ENCODE assay signal across 14 cellular contexts in the genomic region with DNA sequence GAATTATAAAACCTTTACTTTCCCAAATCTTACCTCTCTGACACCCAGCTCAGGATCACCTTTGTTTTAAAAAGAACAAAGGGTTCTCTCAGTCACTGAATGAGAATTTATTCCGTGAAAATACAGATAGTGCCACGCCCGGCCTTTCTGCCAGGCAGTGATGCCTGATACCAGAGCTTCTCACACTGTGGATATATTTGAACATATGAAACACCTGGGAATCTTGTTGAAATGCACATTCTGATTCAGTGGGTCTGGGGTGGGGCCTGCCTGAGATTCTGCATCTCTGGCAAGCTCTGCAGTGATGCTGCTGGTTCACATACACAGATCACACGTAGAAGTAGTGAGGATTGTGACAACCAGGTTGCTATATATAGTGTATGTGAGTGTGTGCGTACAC. TPM values are rescaled to one million over a fixed set of nuclear protein-coding genes. Genes with fewer than 3 reads are reported as not detected.
A peak's percentile ranks its signal among the peaks of the same experiment; 100 is the strongest.
DNase-seq lines count a peak whose midpoint lies in the region; ATAC-seq and TF ChIP-seq lines count a peak whose summit lies in the region.
"Had no signal": no experiment of that assay in that cellular context is flagged by ENCODE, and none has a peak within 500 bp of the region (broad histone marks: within the 10 kb centered on the region; RNA-seq: fewer than 3 reads in every experiment).

No MANE protein-coding gene starts in this region.

- H3K27me3 Mint-ChIP-seq in brain = no peaks in the 10 kb centered on the region
- no peaks in the 10 kb centered on the region for H3K27me3 Mint-ChIP-seq in nephron progenitor cell (ENCODE audit: low read depth, poor library complexity)
- H3K27me3 Mint-ChIP-seq: CD4-positive, alpha-beta T cell; IgD-negative memory B cell had no signal

- peaks cover 39% of the 10 kb centered on the region for H3K4me1 Mint-ChIP-seq in brain
- H3K4me1 Mint-ChIP-seq in nephron progenitor cell = peaks cover 18% of the 10 kb centered on the region
- H3K4me1 Mint-ChIP-seq: IgD-negative memory B cell had no signal

- no peak for TF ChIP-seq CTCF in brain (conservative IDR thresholded peaks at IDR 0.05)
- TF ChIP-seq CTCF in nephron progenitor cell (IDR thresholded peaks at IDR 0.05) = no peak

- no peaks in the 10 kb centered on the region for H4K20me1 ChIP-seq in Karpas-422 (ENCODE audit: insufficient read depth, low read depth, low read length)

- H3K4me3 ChIP-seq in SJCRH30 (no peak overlapping the region), Karpas-422 (ENCODE audit: low read length) (no peak overlapping the region)
- H3K4me3 ChIP-seq: GM23248 had no signal

- H3K27ac ChIP-seq in SJCRH30 (no peak overlapping the region), Karpas-422 (ENCODE audit: low read length) (no peak overlapping the region)
- H3K27ac ChIP-seq: C4-2B, GM23248 had no signal

- H3K79me2 ChIP-seq in Karpas-422 (ENCODE audit: low read length) = peaks cover 87% of the 10 kb centered on the region

- no peak overlapping the region for H3K9ac ChIP-seq in Karpas-422 (ENCODE audit: low read length)
- H3K9ac ChIP-seq: GM23248 had no signal

- no peak overlapping the region for H2AFZ ChIP-seq in Karpas-422 (ENCODE audit: low read length)
- H2AFZ ChIP-seq: GM23248 had no signal

- H3K4me1 ChIP-seq in SJCRH30 (0 out of 2 replicates have a peak, but pooled peaks cover 7% of the 10 kb centered on the region), Karpas-422 (ENCODE audit: low read length) (peaks cover 3% of the 10 kb centered on the region)
- H3K4me1 ChIP-seq: Caco-2 had no signal

- H3K9me3 ChIP-seq in SJCRH30 (replicated peaks) (no peaks in the 10 kb centered on the region), Karpas-422 (ENCODE audit: low read length) (no peaks in the 10 kb centered on the region)
- H3K9me3 ChIP-seq: Caco-2 had no signal

- H3K27me3 ChIP-seq in SJCRH30 (no peaks in the 10 kb centered on the region), Karpas-422 (ENCODE audit: low read length) (no peaks in the 10 kb centered on the region)

- peak overlapping the region in 3 of 5 experiments; percentile 77 to 92 (median 88) for H3K27ac Mint-ChIP-seq in brain
- H3K27ac Mint-ChIP-seq in nephron progenitor cell = peak overlapping the region; percentile 20
- H3K27ac Mint-ChIP-seq: CD4-positive, alpha-beta T cell; IgD-negative memory B cell had no signal

- H3K4me2 ChIP-seq in Karpas-422 (ENCODE audit: low read depth, low read length, poor library complexity, severe bottlenecking) = no peak overlapping the region

- H3K36me3 Mint-ChIP-seq in brain (peaks cover 25% of the 10 kb centered on the region), nephron progenitor cell (ENCODE audit: low read depth) (peaks cover 32% of the 10 kb centered on the region)

- peaks cover 0 to 4% (median 1%) of the 10 kb centered on the region in 5 experiments for H3K9me3 Mint-ChIP-seq in brain
- peaks cover 11% of the 10 kb centered on the region for H3K9me3 Mint-ChIP-seq in nephron progenitor cell
- H3K9me3 Mint-ChIP-seq: CD4-positive, alpha-beta T cell; IgD-negative memory B cell had no signal

- DNase-seq in nephron progenitor cell (no peak), pons (ENCODE audit: low spot score) (peak; percentile 42), SJCRH30 (no peak), Karpas-422 (no peak)
- DNase-seq: AML-193; Caco-2; CD4-positive, alpha-beta T cell; GM23248; HCEC 1CT had no signal

- H3K9me2 ChIP-seq in Karpas-422 (replicated peaks; ENCODE audit: insufficient read depth, low read length) = no peaks in the 10 kb centered on the region

- H3K4me3 Mint-ChIP-seq in brain (peak overlapping the region in 2 of 5 experiments; percentile 12 to 66), nephron progenitor cell (no peak overlapping the region)
- H3K4me3 Mint-ChIP-seq: CD4-positive, alpha-beta T cell; IgD-negative memory B cell had no signal

- H3K36me3 ChIP-seq in SJCRH30 = peaks cover 6% of the 10 kb centered on the region; the same call in 1 of the 2 replicates
- H3K36me3 ChIP-seq in Karpas-422 (ENCODE audit: insufficient read depth, low read length) = peaks cover 46% of the 10 kb centered on the region

- ATAC-seq in HG03039 (IDR thresholded peaks at IDR 0.05; ENCODE audit: unreplicated experiment) = no peak
- ATAC-seq: HepG2 had no signal

RNA-seq across cellular contexts. Expression of a gene that starts 46.0 kb away (rescaled TPM):
- 2.3 TPM for polyA plus RNA-seq in brain (ENCODE audit: insufficient read depth, low read depth, low replicate concordance)
- 27.5 and 30.3 TPM in 2 replicates for total RNA-seq in SJCRH30 (2014; rRNA removed; shearing (Covaris generic))
- 19.4 and 42.4 TPM in 2 replicates for total RNA-seq in Karpas-422 (2014; rRNA removed; shearing (Covaris generic); ENCODE audit: low replicate concordance)
